Comparison of ENCODE assay signal across 12 cellular contexts in the genomic region with DNA sequence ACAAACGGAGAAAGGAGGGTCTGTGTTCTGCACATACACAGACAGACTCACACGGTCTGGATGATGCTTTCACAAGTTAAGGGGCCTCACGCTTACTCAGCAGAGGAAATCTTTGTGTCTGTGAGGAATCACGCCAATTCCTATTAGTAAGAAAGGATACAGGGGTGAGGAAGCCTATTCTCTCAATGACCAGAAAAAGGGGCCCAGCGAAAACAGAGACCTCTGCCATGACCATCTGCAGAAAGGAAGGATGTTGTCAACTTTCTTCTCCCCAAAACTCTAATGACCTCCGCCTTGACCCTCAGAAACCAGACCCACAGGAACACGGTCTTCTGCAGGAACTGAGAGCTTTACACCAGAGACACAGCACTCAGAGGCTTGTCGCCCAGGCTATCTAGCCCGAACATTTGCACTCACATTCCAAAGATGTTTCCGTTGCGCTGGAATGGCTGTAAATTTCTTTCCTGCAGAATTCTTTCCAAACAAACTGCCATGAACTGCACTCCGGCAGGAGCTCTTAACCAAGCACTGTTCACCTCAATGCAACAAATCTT.
DNase-seq lines count a peak whose midpoint lies in the region; ATAC-seq and TF ChIP-seq lines count a peak whose summit lies in the region.
"Had no signal": no experiment of that assay in that cellular context is flagged by ENCODE, and none has a peak within 500 bp of the region (broad histone marks: within the 10 kb centered on the region; RNA-seq: fewer than 3 reads in every experiment).

No MANE protein-coding gene starts in this region.

- TF ChIP-seq CTCF in esophagus muscularis mucosa (IDR thresholded peaks at IDR 0.05): no peak
- no peak for TF ChIP-seq CTCF in mucosa of descending colon (IDR thresholded peaks at IDR 0.05)
- no peak for TF ChIP-seq CTCF in upper lobe of left lung (IDR thresholded peaks at IDR 0.05)
- no peak for TF ChIP-seq CTCF in prostate gland (IDR thresholded peaks at IDR 0.05)

- H3K4me1 ChIP-seq in esophagus muscularis mucosa (peaks cover 15 to 64% (median 39%) of the 10 kb centered on the region in 4 donors), mucosa of descending colon (ENCODE audit: low read depth) (no peaks in the 10 kb centered on the region), upper lobe of left lung (peaks cover 0 to 24% (median 20%) of the 10 kb centered on the region in 4 donors), prostate gland (replicated peaks) (no peaks in the 10 kb centered on the region)

- H3K27me3 ChIP-seq in esophagus muscularis mucosa (no peaks in the 10 kb centered on the region), upper lobe of left lung (no peaks in the 10 kb centered on the region), prostate gland (replicated peaks; ENCODE audit: insufficient read depth) (no peaks in the 10 kb centered on the region)

- 19% methylated on average over 12 of the region's 12 CpGs for WGBS in esophagus muscularis mucosa
- 34 to 40% methylated on average over 12 of the region's 12 CpGs for WGBS in upper lobe of left lung, 2 donors
- 53% methylated on average over 12 of the region's 12 CpGs for WGBS in prostate gland

- ATAC-seq in mucosa of descending colon (peak; percentile 31), upper lobe of left lung (ENCODE audit: low FRiP score in 2 of 2) (peak in 1 of 2 donors; percentile 69), GM18498 (IDR thresholded peaks at IDR 0.05; ENCODE audit: unreplicated experiment) (no peak)

- TF ChIP-seq POLR2A in esophagus muscularis mucosa (IDR thresholded peaks at IDR 0.05; ENCODE audit: low read depth) (no peak), upper lobe of left lung (IDR thresholded peaks at IDR 0.05) (no peak), prostate gland (IDR thresholded peaks at IDR 0.05) (no peak)

- H3K9me3 ChIP-seq in esophagus muscularis mucosa: no peaks in the 10 kb centered on the region
- H3K9me3 ChIP-seq in mucosa of descending colon: no peaks in the 10 kb centered on the region
- H3K9me3 ChIP-seq in upper lobe of left lung: no peaks in the 10 kb centered on the region
- no peaks in the 10 kb centered on the region for H3K9me3 ChIP-seq in prostate gland

- H3K36me3 ChIP-seq in esophagus muscularis mucosa (no peaks in the 10 kb centered on the region), mucosa of descending colon (ENCODE audit: low read depth) (no peaks in the 10 kb centered on the region), upper lobe of left lung (no peaks in the 10 kb centered on the region), prostate gland (no peaks in the 10 kb centered on the region)

- no peak for TF ChIP-seq EP300 in esophagus muscularis mucosa (IDR thresholded peaks at IDR 0.05)
- no peak for TF ChIP-seq EP300 in upper lobe of left lung (IDR thresholded peaks at IDR 0.05)

- peak overlapping the region; percentile 66 to 78 (median 68) for H3K27ac ChIP-seq in esophagus muscularis mucosa (replicated peaks in 1 of 4)
- peak overlapping the region; percentile 59 to 79 (median 68) for H3K27ac ChIP-seq in upper lobe of left lung
- peak overlapping the region in 1 of 2 donors; percentile 12 for H3K27ac ChIP-seq in prostate gland
- H3K27ac ChIP-seq: HL-60 had no signal

- DNase-seq in NCI-H1048 (lab: John Stamatoyannopoulos, UW): peak; percentile 44
- no peak for DNase-seq in esophagus muscularis mucosa (ENCODE audit: extremely low spot score)
- DNase-seq in mucosa of descending colon: no peak
- DNase-seq in upper lobe of left lung: no peak
- no peak for DNase-seq in SIG-M5 treated with dmso at 0.1 percent for 504 hours (lab: John Stamatoyannopoulos, UW; ENCODE audit: unreplicated experiment)
- DNase-seq in NCI-H510A (lab: John Stamatoyannopoulos, UW): no peak
- DNase-seq in prostate gland (ENCODE audit: low spot score): no peak
- DNase-seq: amniotic stem cell; SIG-M5; stimulated activated CD4-positive, alpha-beta T cell treated with anti-CD3 and anti-CD28 coated beads, Interleukin-2, amount 100 ng/mL, for 48 hours had no signal

- H3K4me3 ChIP-seq in esophagus muscularis mucosa (peak overlapping the region; percentile 39 to 50 (median 42)), mucosa of descending colon (no peak overlapping the region), upper lobe of left lung (peak overlapping the region in 3 of 4 donors; percentile 12 to 34 (median 23)), prostate gland (peak overlapping the region in 1 of 2 donors; percentile 9)

- intact Hi-C loops in esophagus muscularis mucosa (cut with DNase I): loop anchor here (5.0 to 10.0 kb wide), 2 partner anchors 77 to 164 kb away; no protein-coding TSS in a partner anchor
- intact Hi-C loops in mucosa of descending colon (cut with DNase I, micrococcal nuclease): no loop called here
- intact Hi-C loops in prostate gland (cut with DNase I): loop anchor here (5.0 kb wide), 1 partner anchor 186 kb away; a partner anchor contains a TSS

Comparison
In these comparisons a context has a peak if more than half of its experiments do, and no peak if none do; other contexts are left out.
1. intact Hi-C loops: an anchor here in esophagus muscularis mucosa (5.0 to 10.0 kb wide) and prostate gland (5.0 kb wide); none called in mucosa of descending colon.